20 cellular contexts compared by ENCODE assay signal in genomic region chr3:21274000-21274671, GRCh38.
DNase-seq lines count a peak whose midpoint lies in the region; ATAC-seq lines count a peak whose summit lies in the region.
"Had no signal": no experiment of that assay in that cellular context is flagged by ENCODE, and none has a peak within 500 bp of the region (broad histone marks: within the 10 kb centered on the region; RNA-seq: fewer than 3 reads in every experiment).

No MANE protein-coding gene starts in this region.

- H3K36me3 ChIP-seq in ACC112 (ENCODE audit: insufficient read depth, low read length) = no peaks in the 10 kb centered on the region
- H3K36me3 ChIP-seq in mesenchymal stem cell (ENCODE audit: control insufficient read depth in 1 of 2, insufficient read depth in 2 of 2, low read depth in 1 of 2, low read length in 2 of 2) = peaks cover 0 to 3% of the 10 kb centered on the region in 2 experiments
- H3K36me3 ChIP-seq: breast epithelium, Peyer's patch had no signal

- no peak overlapping the region for H2BK12ac ChIP-seq in mesenchymal stem cell (ENCODE audit: low read length in 2 of 2)

- H4K8ac ChIP-seq in mesenchymal stem cell (ENCODE audit: low read length) = no peak overlapping the region

- no peak overlapping the region for H3K4ac ChIP-seq in mesenchymal stem cell (ENCODE audit: low read depth in 1 of 2, low read length in 2 of 2)

- no peak overlapping the region for H4K91ac ChIP-seq in mesenchymal stem cell (ENCODE audit: low read length)

- H2BK15ac ChIP-seq in mesenchymal stem cell (ENCODE audit: low read depth, poor library complexity, severe bottlenecking) = no peak overlapping the region

- H3K9me3 ChIP-seq in mesenchymal stem cell (ENCODE audit: control insufficient read depth, low read length) = no peaks in the 10 kb centered on the region
- H3K9me3 ChIP-seq: A549, Peyer's patch had no signal

- 100% methylated on average over 2 of the region's 2 CpGs for WGBS in mesenchymal stem cell

- no peak overlapping the region for H2AFZ ChIP-seq in ACC112 (ENCODE audit: low read length, unreplicated experiment)
- no peak overlapping the region for H2AFZ ChIP-seq in mesenchymal stem cell (ENCODE audit: low read depth, low read length)

- no peaks in the 10 kb centered on the region for H3K79me2 ChIP-seq in ACC112 (ENCODE audit: control insufficient read depth, insufficient read depth, low read length, unreplicated experiment)

- H3K27me3 ChIP-seq in ACC112 (ENCODE audit: insufficient read depth, low read length) (no peaks in the 10 kb centered on the region), mesenchymal stem cell (ENCODE audit: control insufficient read depth in 1 of 2, insufficient read depth in 1 of 2, low read length in 2 of 2) (no peaks in the 10 kb centered on the region)
- H3K27me3 ChIP-seq: breast epithelium, Peyer's patch had no signal

- no peak overlapping the region for H3K4me3 ChIP-seq in ACC112 (ENCODE audit: low read depth, low read length)
- H3K4me3 ChIP-seq in mesenchymal stem cell (ENCODE audit: insufficient read depth in 1 of 2, low read depth in 1 of 2, low read length in 2 of 2) = peak overlapping the region in 1 of 2 experiments; percentile 35
- H3K4me3 ChIP-seq: A549, breast epithelium, Peyer's patch had no signal

- DNase-seq in HT1080 (ENCODE audit: low read depth) = peak; percentile 6
- DNase-seq in dedifferentiated amniotic fluid mesenchymal stem cell (ENCODE audit: extremely low spot score) = peak; percentile 55
- no peak for DNase-seq in mesenchymal stem cell
- DNase-seq in stimulated activated naive CD8-positive, alpha-beta T cell treated with anti-CD3 and anti-CD28 coated beads, Interleukin-15, Interleukin-2, amounts not matched to agents 100 U/mL and 50 U/mL, for 24 hours = no peak
- DNase-seq in globus pallidus (ENCODE audit: low spot score) = no peak
- DNase-seq in activated CD4-positive, alpha-beta T cell treated with anti-CD3 and anti-CD28 coated beads for 4 hours = no peak
- DNase-seq: activated CD4-positive, alpha-beta T cell treated with anti-CD3 and anti-CD28 coated beads, Interleukin-2, amount 10 ng/mL, durations not matched to agents 24 days and 14 days; activated naive CD4-positive, alpha-beta T cell treated with anti-CD3 and anti-CD28 coated beads, Interleukin-2, amount 50 U/mL, for 16 hours; activated T-cell treated with anti-CD3 and anti-CD28 coated beads, Interleukin-2, amount 50 U/mL, for 1 hour; CD4-positive, alpha-beta memory T cell; DMS79; Kasumi-1; naive B cell; NCI-H1417; NCI-H82; Peyer's patch had no signal

- peak overlapping the region; percentile 64 for H2AK5ac ChIP-seq in mesenchymal stem cell (ENCODE audit: low read length, severe bottlenecking)

- no peaks in the 10 kb centered on the region for H3K79me1 ChIP-seq in mesenchymal stem cell (replicated peaks; ENCODE audit: low read length, poor library complexity, severe bottlenecking)

- H3K23ac ChIP-seq in mesenchymal stem cell (ENCODE audit: low read length in 2 of 2) = no peak overlapping the region

- peak overlapping the region; percentile 67 for H3K9ac ChIP-seq in mesenchymal stem cell (ENCODE audit: low read length)

- peaks cover 16% of the 10 kb centered on the region for H3K4me1 ChIP-seq in ACC112 (ENCODE audit: control insufficient read depth, insufficient read depth, low read length, unreplicated experiment)
- no peaks in the 10 kb centered on the region for H3K4me1 ChIP-seq in mesenchymal stem cell (ENCODE audit: control insufficient read depth, insufficient read depth, low read depth, low read length)
- H3K4me1 ChIP-seq: A549, breast epithelium, Peyer's patch had no signal

- H3K14ac ChIP-seq in mesenchymal stem cell (ENCODE audit: low read length in 2 of 2) = no peak overlapping the region

- H3K4me2 ChIP-seq in mesenchymal stem cell (ENCODE audit: low read length, poor library complexity, severe bottlenecking) = no peak overlapping the region
- H3K4me2 ChIP-seq: A549 had no signal

- no peak for ATAC-seq in stimulated activated naive CD8-positive, alpha-beta T cell treated with anti-CD3 and anti-CD28 coated beads, Interleukin-15, Interleukin-2, amounts not matched to agents 100 U/mL and 50 U/mL, for 24 hours
- ATAC-seq in GM18867 (IDR thresholded peaks at IDR 0.05; ENCODE audit: unreplicated experiment) = no peak
- ATAC-seq: A549 had no signal

- H2BK5ac ChIP-seq in mesenchymal stem cell (ENCODE audit: low read depth, low read length, poor library complexity, severe bottlenecking) = no peak overlapping the region

- H3K27ac ChIP-seq in ACC112 (ENCODE audit: low read depth, low read length) (peak overlapping the region; percentile 56), mesenchymal stem cell (ENCODE audit: low read length, poor library complexity, severe bottlenecking) (peak overlapping the region; percentile 9)
- H3K27ac ChIP-seq: A549, breast epithelium, Peyer's patch had no signal

- no peak overlapping the region for H3K18ac ChIP-seq in mesenchymal stem cell (ENCODE audit: low read depth in 1 of 2, low read length in 2 of 2)

- H2BK120ac ChIP-seq in mesenchymal stem cell (ENCODE audit: low read depth, low read length) = no peak overlapping the region

Comparison
In these comparisons a context has a peak if more than half of its experiments do, and no peak if none do; other contexts are left out.
1. DNase-seq: peak in HT1080 (single experiment) and dedifferentiated amniotic fluid mesenchymal stem cell (single experiment); none in mesenchymal stem cell (single experiment), stimulated activated naive CD8-positive, alpha-beta T cell treated with anti-CD3 and anti-CD28 coated beads, Interleukin-15, Interleukin-2, amounts not matched to agents 100 U/mL and 50 U/mL, for 24 hours (single experiment), globus pallidus (single experiment) and activated CD4-positive, alpha-beta T cell treated with anti-CD3 and anti-CD28 coated beads for 4 hours (0 of 2).